In genomic region chr2:128091691-128092050, GRCh38 we compare ENCODE assay signal across 8 cellular contexts. TPM values are rescaled to one million over a fixed set of nuclear protein-coding genes. Genes with fewer than 3 reads are reported as not detected.
A peak's percentile ranks its signal among the peaks of the same experiment; 100 is the strongest.
DNase-seq lines count a peak whose midpoint lies in the region; ATAC-seq and TF ChIP-seq lines count a peak whose summit lies in the region.

No MANE protein-coding gene starts in this region.

- WGBS in right lobe of liver (ENCODE audit: insufficient coverage, low coverage, low lambda C conversion rate, missing lambda C conversion rate) = 1% methylated on average over 7 of the region's 9 CpGs
- 0 to 1% methylated on average over 7 to 9 of the region's 9 CpGs for WGBS in transverse colon (ENCODE audit: low coverage in 1 of 2), 2 donors

- H3K27me3 ChIP-seq in brain microvascular endothelial cell (replicated peaks) (no peaks in the 10 kb centered on the region), right lobe of liver (no peaks in the 10 kb centered on the region), transverse colon (no peaks in the 10 kb centered on the region)

- H3K9me3 ChIP-seq in right lobe of liver = no peaks in the 10 kb centered on the region
- H3K9me3 ChIP-seq in transverse colon = no peaks in the 10 kb centered on the region

- no peak for DNase-seq in NB4 (ENCODE audit: low read depth)
- DNase-seq in brain microvascular endothelial cell = no peak
- DNase-seq in right lobe of liver = no peak
- DNase-seq in transverse colon = peak; percentile 9
- no peak for DNase-seq in NCI-H1417 treated with DMSO at 0.1 percent for 48 hours (lab: John Stamatoyannopoulos, UW)

- in situ Hi-C loops in brain microvascular endothelial cell (cut with HindIII; ENCODE audit: low pct_ligation_motif_present, low sequenced_read_pairs) = no loop called here
- in situ Hi-C loops in transverse colon (cut with MboI; ENCODE audit: low pct_ligation_motif_present in 1 of 4, low pct_unique_long_range_greater_than_20kb in 1 of 4, low sequenced_read_pairs in 3 of 4) = loop anchor here in 1 of 4 donors (10.0 kb wide), 1 partner anchor 207 kb away; the partner anchor contains the start of gene AMMECR1L

- intact Hi-C loops in right lobe of liver (cut with DNase I) = no loop called here
- intact Hi-C loops in transverse colon (cut with DNase I; ENCODE audit: low total_unique reads) = loop anchor here (5.0 kb wide), 1 partner anchor 64 kb away; the partner anchor contains the start of gene SAP130

- H3K4me1 ChIP-seq in right lobe of liver = peaks cover 0 to 12% (median 0%) of the 10 kb centered on the region in 4 donors
- H3K4me1 ChIP-seq in transverse colon = peaks cover 9 to 25% (median 12%) of the 10 kb centered on the region in 4 donors

- no peak for TF ChIP-seq EP300 in transverse colon (IDR thresholded peaks at IDR 0.05; ENCODE audit: low read depth)

- TF ChIP-seq POLR2A in NB4 (IDR thresholded peaks at IDR 0.05; ENCODE audit: extremely low read depth, insufficient read length) = no peak
- no peak for TF ChIP-seq POLR2A in right lobe of liver (IDR thresholded peaks at IDR 0.05)
- no peak for TF ChIP-seq POLR2A in transverse colon (IDR thresholded peaks at IDR 0.05)

- peak overlapping the region; percentile 82 for H3K4me3 ChIP-seq in NB4 (ENCODE audit: low read depth, low read length)
- peak overlapping the region; percentile 99 for H3K4me3 ChIP-seq in brain microvascular endothelial cell (ENCODE audit: low read depth, low read length)
- H3K4me3 ChIP-seq in right lobe of liver = peak overlapping the region; percentile 85 to 99 (median 97)
- H3K4me3 ChIP-seq in transverse colon = peak overlapping the region; percentile 63 to 99 (median 78)

- no peak for TF ChIP-seq CTCF in NB4 (IDR thresholded peaks at IDR 0.05; ENCODE audit: low read depth, low read length)
- no peak for TF ChIP-seq CTCF in brain microvascular endothelial cell (IDR thresholded peaks at IDR 0.05; ENCODE audit: low read depth, low read length, missing control alignments)
- TF ChIP-seq CTCF in right lobe of liver (IDR thresholded peaks at IDR 0.05) = no peak
- no peak for TF ChIP-seq CTCF in transverse colon (IDR thresholded peaks at IDR 0.05)

- H3K36me3 ChIP-seq in brain microvascular endothelial cell (replicated peaks) (no peaks in the 10 kb centered on the region), right lobe of liver (no peaks in the 10 kb centered on the region), transverse colon (no peaks in the 10 kb centered on the region)

- H3K27ac ChIP-seq in brain microvascular endothelial cell (peak overlapping the region; percentile 75), right lobe of liver (peak overlapping the region; percentile 60 to 62 (median 60)), transverse colon (peak overlapping the region; percentile 86 to 94 (median 90))

- ATAC-seq in GM18511 (IDR thresholded peaks at IDR 0.05; ENCODE audit: unreplicated experiment) = peak; percentile 17
- ATAC-seq in right lobe of liver = peak in 3 of 4 donors; percentile 3 to 24 (median 4)
- no peak for ATAC-seq in GM21723 (IDR thresholded peaks at IDR 0.05; ENCODE audit: unreplicated experiment)
- no peak for ATAC-seq in GM18870 (IDR thresholded peaks at IDR 0.05; ENCODE audit: unreplicated experiment)

RNA-seq across cellular contexts. Expression of gene UGGT1, which starts 0.7 kb away (rescaled TPM):
- total RNA-seq in right lobe of liver = 10 to 100 TPM; 31.4 to 96.5 (median 41.4) TPM
- 10 to 100 TPM; 38.8 to 57.2 (median 52.2) TPM for total RNA-seq in transverse colon

Comparison
In these comparisons a context has a peak if more than half of its experiments do, and no peak if none do; other contexts are left out.
1. ATAC-seq: peak in GM18511 (single experiment) and right lobe of liver (3 of 4); none in GM21723 (single experiment) and GM18870 (single experiment).
2. Peak in every context shown above with its lines, with median percentiles within 50 percentile points of each other: H3K4me3 ChIP-seq and H3K27ac ChIP-seq.